19 cellular contexts compared by ENCODE assay signal in the genomic region with DNA sequence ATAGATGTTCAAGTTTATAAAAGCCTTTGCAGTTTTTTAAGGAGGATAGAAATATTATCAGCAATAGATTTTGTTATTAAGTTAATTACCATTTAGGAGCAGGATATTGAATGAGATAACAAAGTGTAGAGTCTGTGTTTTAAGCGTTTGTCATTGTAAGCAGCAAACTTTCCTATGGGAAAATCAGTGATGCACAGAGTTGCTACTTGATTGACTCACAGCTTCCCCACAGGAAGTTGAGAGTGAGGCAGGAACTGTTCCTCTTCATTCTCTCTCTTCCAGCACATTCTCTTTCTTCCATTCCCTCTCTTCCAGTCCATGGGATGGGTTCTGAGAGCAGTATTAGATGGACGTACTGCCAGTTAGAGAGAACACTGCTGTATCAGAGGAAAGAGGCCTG.
"Had no signal": no experiment of that assay in that cellular context is flagged by ENCODE, and none has a peak within 500 bp of the region (broad histone marks: within the 10 kb centered on the region; RNA-seq: fewer than 3 reads in every experiment).

No MANE protein-coding gene starts in this region.

- H3K9me3 ChIP-seq: gastrocnemius medialis, left ventricle myocardium inferior, lower lobe of right lung, neutrophil, psoas muscle, sigmoid colon, tibial artery, upper lobe of left lung, uterus had no signal

- DNase-seq: cortex of kidney; dorsolateral prefrontal cortex; effector CD8-positive, alpha-beta T cell; gastrocnemius medialis; glutamatergic neuron; islet precursor cell; left cardiac atrium; left ventricle myocardium inferior; lower lobe of right lung; naive B cell; psoas muscle; sigmoid colon; stimulated activated CD4-positive, alpha-beta T cell treated with anti-CD3 and anti-CD28 coated beads, Interleukin-12 subunit alpha, Interleukin-12 subunit beta, amount 100 ng/mL, for 4 hours; stimulated activated naive CD4-positive, alpha-beta T cell treated with Interleukin-2 at 50 U/mL for 16 hours; tibial artery; upper lobe of left lung; uterus had no signal

- H3K27ac ChIP-seq: dorsolateral prefrontal cortex, gastrocnemius medialis, left ventricle myocardium inferior, lower lobe of right lung, neutrophil, psoas muscle, sigmoid colon, skin epidermis, tibial artery, upper lobe of left lung, uterus had no signal

- H3K27me3 ChIP-seq: dorsolateral prefrontal cortex, gastrocnemius medialis, neutrophil, sigmoid colon, tibial artery, upper lobe of left lung, uterus had no signal

- H3K4me3 ChIP-seq: dorsolateral prefrontal cortex, gastrocnemius medialis, left ventricle myocardium inferior, lower lobe of right lung, psoas muscle, sigmoid colon, skin epidermis, tibial artery, upper lobe of left lung, uterus had no signal

- H3K36me3 ChIP-seq: gastrocnemius medialis, left ventricle myocardium inferior, lower lobe of right lung, neutrophil, sigmoid colon, tibial artery, upper lobe of left lung, uterus had no signal

- H3K4me1 ChIP-seq: gastrocnemius medialis, left ventricle myocardium inferior, lower lobe of right lung, psoas muscle, sigmoid colon, tibial artery, upper lobe of left lung, uterus had no signal
